In genomic region chr6:41811095-41811494, GRCh38 we compare ENCODE assay signal across 30 cellular contexts. TPM values are rescaled to one million over a fixed set of nuclear protein-coding genes. Genes with fewer than 3 reads are reported as not detected.
"Had no signal": no experiment of that assay in that cellular context is flagged by ENCODE, and none has a peak within 500 bp of the region (broad histone marks: within the 10 kb centered on the region; RNA-seq: fewer than 3 reads in every experiment).

No MANE protein-coding gene starts in this region.

- H3K27ac ChIP-seq: Peyer's patch, RWPE1, SJCRH30, SK-N-MC had no signal

- H3K4me3 Mint-ChIP-seq: T-cell had no signal

- DNase-seq: Kasumi-1; KG1; MG63; MV-4-11; NCI-H1092; NCI-H1105; NCI-H1417 treated with DMSO at 0.1 percent for 48 hours; NCI-H1436 treated with DMSO at 0.1 percent for 48 hours; NCI-H1694 treated with DMSO at 0.1 percent for 48 hours; NCI-H187 treated with DMSO at 0.1 percent for 48 hours; NCI-H2029; NCI-H2081; NCI-H2171 treated with DMSO at 0.1 percent for 48 hours; NCI-H2227 treated with DMSO at 0.1 percent for 48 hours; NCI-H345; NCI-H510A treated with DMSO at 0.1 percent for 48 hours; NCI-H524 treated with DMSO at 0.1 percent for 48 hours; NCI-H526 treated with DMSO at 0.1 percent for 48 hours; NCI-H774; NK-92 treated with Interleukin-12 subunit alpha and Interleukin-12 subunit beta, amount 100 ng/mL, for 24 hours; Peyer's patch; SHP77; SIG-M5; SJCRH30; T-cell had no signal

- H3K27me3 ChIP-seq: MG63, Peyer's patch, SJCRH30 had no signal

- H3K4me1 ChIP-seq: Peyer's patch, SJCRH30 had no signal

- H3K9me3 ChIP-seq: MG63, Peyer's patch, SJCRH30 had no signal

- H3K27me3 Mint-ChIP-seq: T-cell had no signal

- H3K9me3 Mint-ChIP-seq: T-cell had no signal

- H3K36me3 Mint-ChIP-seq: T-cell had no signal

- H3K4me3 ChIP-seq: MG63, Peyer's patch, SJCRH30, SK-N-MC had no signal

- ATAC-seq: Right ventricle myocardium inferior, SK-N-SH treated with all-trans-retinoic acid at 6 μM for 48 hours, T-cell had no signal

- H3K36me3 ChIP-seq: MG63, Peyer's patch, SJCRH30 had no signal

- H3K27ac Mint-ChIP-seq: T-cell had no signal

RNA-seq across cellular contexts. Expression of gene PRICKLE4, which starts 30.5 kb away (rescaled TPM):
- total RNA-seq: SK-MEL-5 had no signal
